Comparison of ENCODE assay signal across 23 cellular contexts in the genomic region with DNA sequence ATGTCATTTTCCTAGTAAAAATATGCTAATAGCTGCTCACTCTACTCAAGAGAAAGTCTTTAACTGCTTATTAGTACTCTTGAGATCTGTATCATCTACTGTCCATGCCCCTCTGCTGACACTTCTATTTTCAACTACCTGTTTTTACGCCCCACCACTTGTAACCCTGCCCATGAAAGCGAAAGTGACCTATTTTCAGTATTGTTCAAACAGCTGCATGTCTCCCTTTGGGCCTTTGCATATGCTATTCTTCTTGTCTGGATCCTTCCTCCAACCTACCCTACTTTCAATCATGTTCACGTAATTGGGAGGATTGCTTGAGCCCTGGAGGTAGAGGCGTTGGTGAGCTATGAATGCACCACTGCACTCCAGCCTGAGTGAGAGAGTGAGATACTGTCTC.
DNase-seq lines count a peak whose midpoint lies in the region; ATAC-seq and TF ChIP-seq lines count a peak whose summit lies in the region.
"Had no signal": no experiment of that assay in that cellular context is flagged by ENCODE, and none has a peak within 500 bp of the region (broad histone marks: within the 10 kb centered on the region; RNA-seq: fewer than 3 reads in every experiment).

No MANE protein-coding gene starts in this region.

- H3K4ac ChIP-seq in neuronal stem cell (ENCODE audit: low read length), result no peak overlapping the region

- no peak overlapping the region for H2AK5ac ChIP-seq in neuronal stem cell (ENCODE audit: low read depth, low read length)

- H3K36me3 ChIP-seq in neuronal stem cell (replicated peaks in 1 of 2; ENCODE audit: control insufficient read depth in 2 of 2, insufficient read depth in 2 of 2, low read length in 2 of 2), result no peaks in the 10 kb centered on the region
- no peaks in the 10 kb centered on the region for H3K36me3 ChIP-seq in left ventricle myocardium inferior

- intact Hi-C loops in activated CD4-positive, alpha-beta T cell treated with anti-CD3 and anti-CD28 coated beads for 36 hours (cut with DNase I, micrococcal nuclease), result no loop called here
- intact Hi-C loops in left ventricle myocardium inferior (cut with micrococcal nuclease), result no loop called here

- no peak overlapping the region for H3K14ac ChIP-seq in neuronal stem cell (ENCODE audit: low read length)

- H3K4me3 Mint-ChIP-seq in WTC11, result no peak overlapping the region
- H3K4me3 Mint-ChIP-seq in activated CD4-positive, alpha-beta T cell treated with anti-CD3 and anti-CD28 coated beads for 36 hours, result no peak overlapping the region
- H3K4me3 Mint-ChIP-seq: B cell; stimulated activated naive B cell treated with anti-CD40 and anti-IgM and Interleukin-4, amounts not matched to agents 10 μg/mL and 1 μg/mL and 100 μg/mL, for 72 hours; type B pancreatic cell had no signal

- peaks cover 14% of the 10 kb centered on the region for H3K4me1 Mint-ChIP-seq in WTC11
- H3K4me1 Mint-ChIP-seq in activated CD4-positive, alpha-beta T cell treated with anti-CD3 and anti-CD28 coated beads for 36 hours, result no peaks in the 10 kb centered on the region
- H3K4me1 Mint-ChIP-seq: B cell; stimulated activated naive B cell treated with anti-CD40 and anti-IgM and Interleukin-4, amounts not matched to agents 10 μg/mL and 1 μg/mL and 100 μg/mL, for 72 hours had no signal

- H3K23ac ChIP-seq in neuronal stem cell (ENCODE audit: low read depth, low read length, poor library complexity), result no peak overlapping the region

- TF ChIP-seq CTCF in WTC11 (IDR thresholded peaks at IDR 0.05) (no peak), GM10248 (IDR thresholded peaks at IDR 0.05; ENCODE audit: control extremely low read depth, extremely low read depth, low read depth, missing control alignments) (no peak), left ventricle myocardium inferior (IDR thresholded peaks at IDR 0.05; ENCODE audit: borderline replicate concordance) (no peak)

- H3K27me3 ChIP-seq in neuronal stem cell (ENCODE audit: control insufficient read depth in 3 of 3, insufficient read depth in 3 of 3, low read depth in 1 of 3, low read length in 3 of 3), result no peaks in the 10 kb centered on the region
- no peaks in the 10 kb centered on the region for H3K27me3 ChIP-seq in left ventricle myocardium inferior (ENCODE audit: low read depth)

- H3K27ac ChIP-seq in neuronal stem cell (replicated peaks; ENCODE audit: low read length) (no peak overlapping the region), left ventricle myocardium inferior (replicated peaks) (no peak overlapping the region)
- H3K27ac ChIP-seq: coronary artery, epithelial cell of prostate, GM23248, HL-60, SK-N-MC had no signal

- POLR2A ChIA-PET in WTC11 (lab: Charles Lee), result no interaction called here
- POLR2A ChIA-PET in GM10248 (lab: Yijun Ruan, JAX), result no interaction called here
- POLR2A ChIA-PET in activated CD4-positive, alpha-beta T cell treated with anti-CD3 and anti-CD28 coated beads for 36 hours (lab: Charles Lee), result no interaction called here

- 0 out of 2 replicates have a peak, but pooled peaks cover under 1% of the 10 kb centered on the region for H3K9me3 Mint-ChIP-seq in WTC11
- H3K9me3 Mint-ChIP-seq in activated CD4-positive, alpha-beta T cell treated with anti-CD3 and anti-CD28 coated beads for 36 hours (ENCODE audit: low read depth), result no peaks in the 10 kb centered on the region
- H3K9me3 Mint-ChIP-seq: type B pancreatic cell had no signal

- no peak for DNase-seq in WTC11 (ENCODE audit: low spot score)
- DNase-seq in GM10248 (ENCODE audit: extremely low spot score), result no peak
- DNase-seq in activated CD4-positive, alpha-beta T cell treated with anti-CD3 and anti-CD28 coated beads for 36 hours, result no peak
- DNase-seq in neuronal stem cell (ENCODE audit: low spot score), result no peak
- no peak for DNase-seq in left ventricle myocardium inferior
- DNase-seq: activated CD8-positive, alpha-beta memory T cell treated with anti-CD3 and anti-CD28 coated beads for 24 hours; activated effector memory CD4-positive, alpha-beta T cell treated with Interleukin-2 at 50 U/mL for 16 hours; aorta; glutamatergic neuron; GM23248; KG1; midbrain; NCI-H446 treated with DMSO at 0.1 percent for 48 hours; stimulated activated naive B cell treated with anti-CD40 and anti-IgM and Interleukin-4, amounts not matched to agents 10 μg/mL and 1 μg/mL and 100 μg/mL, for 72 hours had no signal

- no peak overlapping the region for H2AFZ ChIP-seq in neuronal stem cell (ENCODE audit: low read length)
- H2AFZ ChIP-seq: GM23248 had no signal

- H3K4me2 ChIP-seq in neuronal stem cell (ENCODE audit: insufficient read depth, low read length, poor library complexity, severe bottlenecking), result no peak overlapping the region

- H3K9ac ChIP-seq in neuronal stem cell (ENCODE audit: low read depth, low read length, poor library complexity), result no peak overlapping the region
- H3K9ac ChIP-seq: GM23248 had no signal

- H3K27me3 Mint-ChIP-seq in WTC11 (ENCODE audit: low read depth), result peaks cover 40% of the 10 kb centered on the region
- no peaks in the 10 kb centered on the region for H3K27me3 Mint-ChIP-seq in activated CD4-positive, alpha-beta T cell treated with anti-CD3 and anti-CD28 coated beads for 36 hours
- H3K27me3 Mint-ChIP-seq: B cell; stimulated activated naive B cell treated with anti-CD40 and anti-IgM and Interleukin-4, amounts not matched to agents 10 μg/mL and 1 μg/mL and 100 μg/mL, for 72 hours; type B pancreatic cell had no signal

- no peak overlapping the region for H4K91ac ChIP-seq in neuronal stem cell (ENCODE audit: low read depth, low read length, poor library complexity)

- H3K27ac Mint-ChIP-seq in WTC11, result 0 out of 2 replicates have a peak overlapping the region, but pooled peaks have one; percentile 26
- H3K27ac Mint-ChIP-seq in activated CD4-positive, alpha-beta T cell treated with anti-CD3 and anti-CD28 coated beads for 36 hours, result no peak overlapping the region
- H3K27ac Mint-ChIP-seq: B cell; stimulated activated naive B cell treated with anti-CD40 and anti-IgM and Interleukin-4, amounts not matched to agents 10 μg/mL and 1 μg/mL and 100 μg/mL, for 72 hours; type B pancreatic cell had no signal

- H3K36me3 Mint-ChIP-seq in WTC11, result no peaks in the 10 kb centered on the region
- no peaks in the 10 kb centered on the region for H3K36me3 Mint-ChIP-seq in activated CD4-positive, alpha-beta T cell treated with anti-CD3 and anti-CD28 coated beads for 36 hours (ENCODE audit: low read depth)
- H3K36me3 Mint-ChIP-seq: stimulated activated naive B cell treated with anti-CD40 and anti-IgM and Interleukin-4, amounts not matched to agents 10 μg/mL and 1 μg/mL and 100 μg/mL, for 72 hours; type B pancreatic cell had no signal

- WGBS in neuronal stem cell (ENCODE audit: extremely low coverage in 2 of 2, insufficient read length in 2 of 2, insufficient replicate concordance in 1 of 2), 2 donors, result no CpG with 5 or more reads among the region's 4 CpGs

- H4K8ac ChIP-seq in neuronal stem cell (ENCODE audit: low read depth, low read length), result no peak overlapping the region

- H3K9me3 ChIP-seq in neuronal stem cell (replicated peaks in 1 of 2; ENCODE audit: control insufficient read depth in 2 of 2, insufficient read depth in 1 of 2, low read depth in 1 of 2, low read length in 2 of 2) (peaks cover 0 to 2% of the 10 kb centered on the region in 2 donors), left ventricle myocardium inferior (replicated peaks) (peaks cover 4% of the 10 kb centered on the region)

- no peak overlapping the region for H2BK15ac ChIP-seq in neuronal stem cell (ENCODE audit: low read length)

- no peaks in the 10 kb centered on the region for H3K79me1 ChIP-seq in neuronal stem cell (ENCODE audit: low read depth, low read length)

- H3K4me1 ChIP-seq in neuronal stem cell (ENCODE audit: control insufficient read depth in 2 of 2, insufficient read depth in 1 of 2, low read depth in 1 of 2, low read length in 2 of 2) (no peaks in the 10 kb centered on the region), left ventricle myocardium inferior (no peaks in the 10 kb centered on the region)

- no peak overlapping the region for H3K18ac ChIP-seq in neuronal stem cell (ENCODE audit: low read length)

- CTCF ChIA-PET in WTC11 (lab: Charles Lee) (no interaction called here), GM10248 (lab: Yijun Ruan, JAX) (interaction anchor here (1.4 kb wide), 1 partner anchor 15 kb away, joined by 3 read pairs; no protein-coding TSS in a partner anchor)
- CTCF ChIA-PET in activated CD4-positive, alpha-beta T cell treated with anti-CD3 and anti-CD28 coated beads for 36 hours (lab: Charles Lee), result no interaction called here

- peak; percentile 76 for ATAC-seq in GM18873 (IDR thresholded peaks at IDR 0.05; ENCODE audit: low FRiP score, unreplicated experiment)
- peak; percentile 88 for ATAC-seq in GM21786 (IDR thresholded peaks at IDR 0.05; ENCODE audit: unreplicated experiment)
- ATAC-seq in HG03135 (IDR thresholded peaks at IDR 0.05; ENCODE audit: unreplicated experiment), result peak; percentile 76
- ATAC-seq in WTC11, result no peak; the same call in none of the 2 replicates
- ATAC-seq in activated CD4-positive, alpha-beta T cell treated with anti-CD3 and anti-CD28 coated beads for 36 hours, result no peak
- ATAC-seq: stimulated activated naive B cell treated with anti-CD40 and anti-IgM and Interleukin-4, amounts not matched to agents 10 μg/mL and 1 μg/mL and 100 μg/mL, for 72 hours had no signal

- no peak overlapping the region for H2BK5ac ChIP-seq in neuronal stem cell (ENCODE audit: low read length)

- H2BK12ac ChIP-seq in neuronal stem cell (ENCODE audit: low read length), result no peak overlapping the region

- H2BK120ac ChIP-seq in neuronal stem cell (ENCODE audit: low read depth, low read length), result no peak overlapping the region

- H3K4me3 ChIP-seq in neuronal stem cell (ENCODE audit: low read length in 2 of 2) (no peak overlapping the region), left ventricle myocardium inferior (no peak overlapping the region)
- H3K4me3 ChIP-seq: coronary artery, GM23248, SK-N-MC had no signal

TF ChIP-seq in WTC11, 78 proteins besides CTCF, POLR2A, EP300 and RAD21 (continues in another document):
- TF ChIP-seq GTF2I (CRISPR knock-in tag; conservative IDR thresholded peaks at IDR 0.05), result no peak
- no peak for TF ChIP-seq ZBTB21 (CRISPR knock-in tag; IDR thresholded peaks at IDR 0.05; ENCODE audit: borderline replicate concordance)
- TF ChIP-seq, protein P1, sequence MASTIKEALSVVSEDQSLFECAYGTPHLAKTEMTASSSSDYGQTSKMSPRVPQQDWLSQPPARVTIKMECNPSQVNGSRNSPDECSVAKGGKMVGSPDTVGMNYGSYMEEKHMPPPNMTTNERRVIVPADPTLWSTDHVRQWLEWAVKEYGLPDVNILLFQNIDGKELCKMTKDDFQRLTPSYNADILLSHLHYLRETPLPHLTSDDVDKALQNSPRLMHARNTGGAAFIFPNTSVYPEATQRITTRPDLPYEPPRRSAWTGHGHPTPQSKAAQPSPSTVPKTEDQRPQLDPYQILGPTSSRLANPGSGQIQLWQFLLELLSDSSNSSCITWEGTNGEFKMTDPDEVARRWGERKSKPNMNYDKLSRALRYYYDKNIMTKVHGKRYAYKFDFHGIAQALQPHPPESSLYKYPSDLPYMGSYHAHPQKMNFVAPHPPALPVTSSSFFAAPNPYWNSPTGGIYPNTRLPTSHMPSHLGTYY (CRISPR knock-in tag; IDR thresholded peaks at IDR 0.05), result no peak
- no peak for TF ChIP-seq IRF2 (CRISPR knock-in tag; IDR thresholded peaks at IDR 0.05; ENCODE audit: borderline replicate concordance, low read depth)

Comparison
In these comparisons a context has a peak if more than half of its experiments do, and no peak if none do; other contexts are left out.
1. ATAC-seq: peak in GM18873 (single experiment), GM21786 (single experiment) and HG03135 (single experiment); none in WTC11 (single experiment) and activated CD4-positive, alpha-beta T cell treated with anti-CD3 and anti-CD28 coated beads for 36 hours (single experiment).